ENCODE assay signal across 1 cellular context in genomic region chr1:54052934-54053744, GRCh38.
A peak's percentile ranks its signal among the peaks of the same experiment; 100 is the strongest.
TF ChIP-seq lines count a peak whose summit lies in the region.

TSS of gene TCEANC2 (plus strand) at chr1:54053608. CDS start at chr1:54054423, 815 bp downstream.
TSS of gene TMEM59 (minus strand) at chr1:54053204. CDS start at chr1:54053188, 16 bp downstream.

TF ChIP-seq in HepG2, 621 proteins besides CTCF, POLR2A, EP300 and RAD21 (continued from another document and continues in another):
- no peak; the same call in 1 of the 2 replicates for TF ChIP-seq STAT6 (CRISPR knock-in tag; IDR thresholded peaks at IDR 0.05; ENCODE audit: borderline replicate concordance)
- TF ChIP-seq AHR (CRISPR knock-in tag; IDR thresholded peaks at IDR 0.05), result no peak
- TF ChIP-seq BCLAF1 (IDR thresholded peaks at IDR 0.05), result no peak
- TF ChIP-seq PBX2 (CRISPR knock-in tag; IDR thresholded peaks at IDR 0.05), result no peak
- peak; percentile 20; the same call in 1 of the 2 replicates for TF ChIP-seq ZNF337 (CRISPR knock-in tag; IDR thresholded peaks at IDR 0.05; ENCODE audit: borderline replicate concordance, low read depth)
- TF ChIP-seq NCOR1 (IDR thresholded peaks at IDR 0.05; ENCODE audit: borderline replicate concordance, low read length), result no peak
- TF ChIP-seq NR3C1 (CRISPR knock-in tag; IDR thresholded peaks at IDR 0.05), result no peak
- TF ChIP-seq SETDB1 (CRISPR knock-in tag; IDR thresholded peaks at IDR 0.05; ENCODE audit: borderline replicate concordance), result no peak
- TF ChIP-seq BRD4 (CRISPR knock-in tag; IDR thresholded peaks at IDR 0.05), result no peak
- TF ChIP-seq KLF12 (CRISPR knock-in tag; IDR thresholded peaks at IDR 0.05; ENCODE audit: borderline replicate concordance), result 0 out of 2 replicates have a peak, but pooled peaks have one; percentile 5
- TF ChIP-seq ETV6 (CRISPR knock-in tag; conservative IDR thresholded peaks at IDR 0.05), result peak; percentile 71
- TF ChIP-seq ZNF331 (CRISPR knock-in tag; IDR thresholded peaks at IDR 0.05), result peak; percentile 38; the same call in 1 of the 2 replicates
- no peak for TF ChIP-seq HOXD1 (CRISPR knock-in tag; IDR thresholded peaks at IDR 0.05)
- TF ChIP-seq MXD4 (CRISPR knock-in tag; IDR thresholded peaks at IDR 0.05), result 0 out of 2 replicates have a peak, but pooled peaks have one; percentile 18
- peak; percentile 1; the same call in 1 of the 2 replicates for TF ChIP-seq ZNF891 (CRISPR knock-in tag; IDR thresholded peaks at IDR 0.05)
- peak; percentile 82 for TF ChIP-seq ZNF687 (CRISPR knock-in tag; IDR thresholded peaks at IDR 0.05)
- TF ChIP-seq SIN3B (IDR thresholded peaks at IDR 0.05; ENCODE audit: low read length), result no peak
- TF ChIP-seq ZBTB8A (CRISPR knock-in tag; IDR thresholded peaks at IDR 0.05; ENCODE audit: borderline replicate concordance, low read depth), result no peak
- TF ChIP-seq HNRNPK (IDR thresholded peaks at IDR 0.05; ENCODE audit: low read depth, low read length, poor library complexity, severe bottlenecking), result no peak
- no peak for TF ChIP-seq ZNF264 (CRISPR knock-in tag; IDR thresholded peaks at IDR 0.05)
- peak; percentile 28; the same call in 1 of the 2 replicates for TF ChIP-seq ARID5B (CRISPR knock-in tag; IDR thresholded peaks at IDR 0.05)
- no peak for TF ChIP-seq MATR3 (CRISPR knock-in tag; IDR thresholded peaks at IDR 0.05)
- TF ChIP-seq ATF3 (CRISPR knock-in tag; IDR thresholded peaks at IDR 0.05), result no peak
- no peak for TF ChIP-seq ZNF3 (CRISPR knock-in tag; IDR thresholded peaks at IDR 0.05)
- no peak for TF ChIP-seq TOE1 (CRISPR knock-in tag; IDR thresholded peaks at IDR 0.05)
- no peak for TF ChIP-seq TBX3 (IDR thresholded peaks at IDR 0.05; ENCODE audit: borderline replicate concordance)
- TF ChIP-seq ZNF34 (CRISPR knock-in tag; IDR thresholded peaks at IDR 0.05; ENCODE audit: borderline replicate concordance), result no peak
- TF ChIP-seq ZNF329 (CRISPR knock-in tag; IDR thresholded peaks at IDR 0.05; ENCODE audit: low read depth), result no peak
- TF ChIP-seq ZNF496 (CRISPR knock-in tag; IDR thresholded peaks at IDR 0.05; ENCODE audit: insufficient replicate concordance), result no peak
- TF ChIP-seq PATZ1 (CRISPR knock-in tag; IDR thresholded peaks at IDR 0.05), result peak; percentile 76
- TF ChIP-seq MTA1 (CRISPR knock-in tag; IDR thresholded peaks at IDR 0.05; ENCODE audit: borderline replicate concordance), result peak; percentile 55; the same call in 1 of the 2 replicates
- TF ChIP-seq NRL (CRISPR knock-in tag; IDR thresholded peaks at IDR 0.05; ENCODE audit: borderline replicate concordance), result peak; percentile 83
- TF ChIP-seq ZNF512 (CRISPR knock-in tag; IDR thresholded peaks at IDR 0.05), result no peak
- TF ChIP-seq TBL1XR1 (IDR thresholded peaks at IDR 0.05; ENCODE audit: borderline replicate concordance, low read length, partially characterized antibody), result no peak
- TF ChIP-seq ATM (IDR thresholded peaks at IDR 0.05; ENCODE audit: borderline replicate concordance), result no peak
